In genomic region chr3:49172616-49173041, GRCh38 we compare ENCODE assay signal across 10 cellular contexts. TPM values are rescaled to one million over a fixed set of nuclear protein-coding genes. Genes with fewer than 3 reads are reported as not detected.
DNase-seq lines count a peak whose midpoint lies in the region; ATAC-seq and TF ChIP-seq lines count a peak whose summit lies in the region.
"Had no signal": no experiment of that assay in that cellular context is flagged by ENCODE, and none has a peak within 500 bp of the region (broad histone marks: within the 10 kb centered on the region; RNA-seq: fewer than 3 reads in every experiment).

No MANE protein-coding gene starts in this region.

- H3K4me1 ChIP-seq in HUES64 (ENCODE audit: insufficient read depth, low read length) = peaks cover 23% of the 10 kb centered on the region; the same call in 1 of the 2 replicates
- H3K4me1 ChIP-seq: foreskin keratinocyte had no signal

- TF ChIP-seq CTCF in GM13976 (IDR thresholded peaks at IDR 0.05; ENCODE audit: borderline replicate concordance, control extremely low read depth, extremely low read depth, insufficient read depth, missing control alignments) = no peak

- peak overlapping the region; percentile 78 for H3K4me3 Mint-ChIP-seq in central memory CD8-positive, alpha-beta T cell
- peak overlapping the region; percentile 41 for H3K4me3 Mint-ChIP-seq in memory B cell

- no peak overlapping the region; the same call in 1 of the 2 replicates for H3K9ac ChIP-seq in HUES64 (ENCODE audit: low read depth, low read length)

- no peaks in the 10 kb centered on the region for H3K9me3 Mint-ChIP-seq in central memory CD8-positive, alpha-beta T cell
- H3K9me3 Mint-ChIP-seq in memory B cell = no peaks in the 10 kb centered on the region
- H3K9me3 Mint-ChIP-seq: activated T-cell treated with anti-CD3 and anti-CD28 coated beads, Interleukin-2, amount 50 U/mL, for 24 hours had no signal

- no peak for DNase-seq in central memory CD8-positive, alpha-beta T cell (ENCODE audit: low spot score in 2 of 2)
- DNase-seq in memory B cell (ENCODE audit: low spot score in 2 of 2) (no peak), substantia nigra (lab: John Stamatoyannopoulos, UW) (peak in 1 of 49 donors; percentile 52), dedifferentiated amniotic fluid mesenchymal stem cell (ENCODE audit: extremely low spot score) (no peak), GM13976 (ENCODE audit: low spot score) (no peak), NCI-H1436 (lab: John Stamatoyannopoulos, UW) (no peak)
- no peak for DNase-seq in activated CD4-positive, alpha-beta T cell treated with anti-CD3 and anti-CD28 coated beads for 1 hour
- DNase-seq: activated T-cell treated with anti-CD3 and anti-CD28 coated beads, Interleukin-2, amount 50 U/mL, for 24 hours; foreskin keratinocyte had no signal

- ATAC-seq in central memory CD8-positive, alpha-beta T cell (replicated peaks; ENCODE audit: extremely low read depth, poor library complexity, severe bottlenecking) = no peak
- ATAC-seq in memory B cell (ENCODE audit: low read depth) = no peak
- ATAC-seq: foreskin keratinocyte had no signal

- H3K27me3 Mint-ChIP-seq in central memory CD8-positive, alpha-beta T cell = no peaks in the 10 kb centered on the region
- peaks cover 6% of the 10 kb centered on the region for H3K27me3 Mint-ChIP-seq in memory B cell
- H3K27me3 Mint-ChIP-seq: activated T-cell treated with anti-CD3 and anti-CD28 coated beads, Interleukin-2, amount 50 U/mL, for 24 hours had no signal

- peaks cover 4% of the 10 kb centered on the region for H3K36me3 Mint-ChIP-seq in central memory CD8-positive, alpha-beta T cell (ENCODE audit: insufficient read depth)
- H3K36me3 Mint-ChIP-seq in memory B cell = peaks cover 3% of the 10 kb centered on the region

- H3K9me3 ChIP-seq in HUES64 (ENCODE audit: insufficient read depth, low read depth, low read length) = no peaks in the 10 kb centered on the region

- H3K36me3 ChIP-seq in HUES64 (ENCODE audit: insufficient read depth, low read length) = no peaks in the 10 kb centered on the region

- H3K27ac ChIP-seq in HUES64 (ENCODE audit: low read depth, low read length) (no peak overlapping the region), substantia nigra (ENCODE audit: low read depth, low read length, poor library complexity, severe bottlenecking) (peak overlapping the region; percentile 38)
- H3K27ac ChIP-seq: foreskin keratinocyte had no signal

- in situ Hi-C loops in GM13976 (cut with MboI; ENCODE audit: low sequenced_read_pairs, unreplicated experiment) = loop anchor here (25.0 kb wide), 1 partner anchor 265 kb away; the partner anchor contains the start of gene NICN1

- 92% methylated on average over 6 of the region's 6 CpGs for WGBS in HUES64

- no peak overlapping the region for H3K27ac Mint-ChIP-seq in central memory CD8-positive, alpha-beta T cell (ENCODE audit: low read depth)
- no peak overlapping the region for H3K27ac Mint-ChIP-seq in memory B cell
- H3K27ac Mint-ChIP-seq: activated T-cell treated with anti-CD3 and anti-CD28 coated beads, Interleukin-2, amount 50 U/mL, for 24 hours had no signal

- peak overlapping the region; percentile 81 for H3K4me3 ChIP-seq in HUES64 (ENCODE audit: low read length)

- peaks cover 7% of the 10 kb centered on the region for H3K4me1 Mint-ChIP-seq in central memory CD8-positive, alpha-beta T cell
- H3K4me1 Mint-ChIP-seq in memory B cell = peaks cover 5% of the 10 kb centered on the region

- H3K27me3 ChIP-seq in HUES64 (ENCODE audit: insufficient read depth, low read length) = peaks cover 6% of the 10 kb centered on the region; the same call in 1 of the 2 replicates
- H3K27me3 ChIP-seq: foreskin keratinocyte had no signal

RNA-seq across cellular contexts. Expression of gene KLHDC8B, which starts 1.2 kb away (rescaled TPM):
- 15.1 TPM for polyA plus RNA-seq in HUES64 (2013, experiment 1 of 2)
- 18.4 TPM for polyA plus RNA-seq in HUES64 (2013, experiment 2 of 2)

RNA-seq across cellular contexts. Expression of gene CCDC71, which starts 6.5 kb away (rescaled TPM):
- polyA plus RNA-seq in HUES64 (2013, experiment 1 of 2) = 27.0 TPM
- polyA plus RNA-seq in HUES64 (2013, experiment 2 of 2) = 29.1 TPM

RNA-seq across cellular contexts. Expression of gene LAMB2, which starts 39.8 kb away (rescaled TPM):
- 48.8 TPM for polyA plus RNA-seq in HUES64 (2013, experiment 1 of 2)
- 46.6 TPM for polyA plus RNA-seq in HUES64 (2013, experiment 2 of 2)

RNA-seq across cellular contexts. Expression of gene USP19, which starts 52.0 kb away (rescaled TPM):
- 29.4 TPM for polyA plus RNA-seq in HUES64 (2013, experiment 1 of 2)
- 26.6 TPM for polyA plus RNA-seq in HUES64 (2013, experiment 2 of 2)
